ENCODE assay signal across 1 cellular context in genomic region chr5:61417345-61417744, GRCh38.
TF ChIP-seq lines count a peak whose summit lies in the region.

No MANE protein-coding gene starts in this region.

TF ChIP-seq in H1, 55 proteins besides CTCF, POLR2A, EP300 and RAD21 (continued from another document):
- TF ChIP-seq RXRA (IDR thresholded peaks at IDR 0.05; ENCODE audit: insufficient read depth, low read depth, low read length): no peak
- no peak for TF ChIP-seq SUZ12 (IDR thresholded peaks at IDR 0.05; ENCODE audit: low read length)
- no peak for TF ChIP-seq E2F6 (IDR thresholded peaks at IDR 0.05)
- TF ChIP-seq SRF (IDR thresholded peaks at IDR 0.05; ENCODE audit: low read depth, low read length): no peak
- TF ChIP-seq CHD7 (IDR thresholded peaks at IDR 0.05; ENCODE audit: insufficient replicate concordance, low read length): no peak
